ENCODE assay signal across 17 cellular contexts in the genomic region with DNA sequence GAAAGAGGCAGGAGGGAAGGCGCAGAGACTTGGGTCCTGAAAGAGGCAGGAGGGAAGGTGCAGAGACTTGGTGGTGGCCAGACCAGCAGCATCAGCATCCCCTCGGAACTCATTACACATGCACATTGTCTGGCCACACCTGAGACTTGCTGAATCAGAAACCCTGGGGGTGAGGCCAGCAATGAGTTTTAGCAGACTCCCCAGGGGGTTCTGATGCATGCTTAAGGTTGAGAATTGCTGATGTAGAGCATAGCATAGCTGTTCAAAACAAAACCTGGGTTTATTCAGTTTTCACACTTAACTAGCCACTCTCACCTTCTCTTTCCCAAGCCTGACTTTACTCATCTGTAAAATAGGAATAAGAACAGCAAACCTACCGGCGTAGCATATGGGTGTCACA.
DNase-seq lines count a peak whose midpoint lies in the region; ATAC-seq lines count a peak whose summit lies in the region.
"Had no signal": no experiment of that assay in that cellular context is flagged by ENCODE, and none has a peak within 500 bp of the region (broad histone marks: within the 10 kb centered on the region; RNA-seq: fewer than 3 reads in every experiment).

No MANE protein-coding gene starts in this region.

- DNase-seq in islet precursor cell (peak; percentile 28), activated gamma-delta T cell (lab: John Stamatoyannopoulos, UW) (no peak), epidermal melanocyte (ENCODE audit: insufficient read length, low spot score) (no peak), NCI-H1694 treated with DMSO at 0.1 percent for 48 hours (lab: John Stamatoyannopoulos, UW) (no peak)
- DNase-seq in stimulated activated effector memory CD8-positive, alpha-beta T cell treated with anti-CD3 and anti-CD28 coated beads, Interleukin-12 subunit alpha, Interleukin-12 subunit beta, amount 100 ng/mL, for 72 hours (ENCODE audit: low spot score in 2 of 2): no peak
- DNase-seq: activated T-cell treated with anti-CD3 and anti-CD28 coated beads for 4 hours, cerebellar nuclear complex, gastrocnemius medialis, GOT3, MV-4-11, NCI-H446 treated with DMSO at 0.1 percent for 48 hours had no signal

- no peaks in the 10 kb centered on the region for H3K4me1 Mint-ChIP-seq in stimulated activated effector memory CD8-positive, alpha-beta T cell treated with anti-CD3 and anti-CD28 coated beads, Interleukin-12 subunit alpha, Interleukin-12 subunit beta, amount 100 ng/mL, for 72 hours
- H3K4me1 Mint-ChIP-seq: CD14-positive monocyte had no signal

- no peaks in the 10 kb centered on the region for H3K36me3 Mint-ChIP-seq in stimulated activated effector memory CD8-positive, alpha-beta T cell treated with anti-CD3 and anti-CD28 coated beads, Interleukin-12 subunit alpha, Interleukin-12 subunit beta, amount 100 ng/mL, for 72 hours
- H3K36me3 Mint-ChIP-seq: CD14-positive monocyte had no signal

- peak; percentile 72 for ATAC-seq in GM18858 (IDR thresholded peaks at IDR 0.05; ENCODE audit: unreplicated experiment)
- ATAC-seq in GM21576 (IDR thresholded peaks at IDR 0.05; ENCODE audit: unreplicated experiment): peak; percentile 66
- ATAC-seq in HG03175 (IDR thresholded peaks at IDR 0.05; ENCODE audit: unreplicated experiment): peak; percentile 86
- ATAC-seq in stimulated activated effector memory CD8-positive, alpha-beta T cell treated with anti-CD3 and anti-CD28 coated beads, Interleukin-12 subunit alpha, Interleukin-12 subunit beta, amount 100 ng/mL, for 72 hours: no peak
- ATAC-seq: gastrocnemius medialis had no signal

- H3K4me3 Mint-ChIP-seq in stimulated activated effector memory CD8-positive, alpha-beta T cell treated with anti-CD3 and anti-CD28 coated beads, Interleukin-12 subunit alpha, Interleukin-12 subunit beta, amount 100 ng/mL, for 72 hours: no peak overlapping the region
- H3K4me3 Mint-ChIP-seq: CD14-positive monocyte; stimulated activated naive CD8-positive, alpha-beta T cell treated with anti-CD3 and anti-CD28 coated beads, Interleukin-15, Interleukin-2, amounts not matched to agents 100 ng/mL and 50 ng/mL, for 24 hours; T-helper 1 cell treated with Interleukin-12 subunit alpha and Interleukin-12 subunit beta and Interleukin-4 antibody, amounts not matched to agents 30 μg/mL and 1 μg/mL, for 36 hours had no signal

- H3K27ac Mint-ChIP-seq in stimulated activated effector memory CD8-positive, alpha-beta T cell treated with anti-CD3 and anti-CD28 coated beads, Interleukin-12 subunit alpha, Interleukin-12 subunit beta, amount 100 ng/mL, for 72 hours: no peak overlapping the region
- H3K27ac Mint-ChIP-seq: stimulated activated naive CD8-positive, alpha-beta T cell treated with anti-CD3 and anti-CD28 coated beads, Interleukin-15, Interleukin-2, amounts not matched to agents 100 ng/mL and 50 ng/mL, for 24 hours; T-helper 1 cell treated with Interleukin-12 subunit alpha and Interleukin-12 subunit beta and Interleukin-4 antibody, amounts not matched to agents 30 μg/mL and 1 μg/mL, for 36 hours had no signal

- H3K9me3 Mint-ChIP-seq in stimulated activated effector memory CD8-positive, alpha-beta T cell treated with anti-CD3 and anti-CD28 coated beads, Interleukin-12 subunit alpha, Interleukin-12 subunit beta, amount 100 ng/mL, for 72 hours: no peaks in the 10 kb centered on the region
- H3K9me3 Mint-ChIP-seq: stimulated activated naive CD8-positive, alpha-beta T cell treated with anti-CD3 and anti-CD28 coated beads, Interleukin-15, Interleukin-2, amounts not matched to agents 100 ng/mL and 50 ng/mL, for 24 hours; T-helper 1 cell treated with Interleukin-12 subunit alpha and Interleukin-12 subunit beta and Interleukin-4 antibody, amounts not matched to agents 30 μg/mL and 1 μg/mL, for 36 hours had no signal
